In the genomic region with DNA sequence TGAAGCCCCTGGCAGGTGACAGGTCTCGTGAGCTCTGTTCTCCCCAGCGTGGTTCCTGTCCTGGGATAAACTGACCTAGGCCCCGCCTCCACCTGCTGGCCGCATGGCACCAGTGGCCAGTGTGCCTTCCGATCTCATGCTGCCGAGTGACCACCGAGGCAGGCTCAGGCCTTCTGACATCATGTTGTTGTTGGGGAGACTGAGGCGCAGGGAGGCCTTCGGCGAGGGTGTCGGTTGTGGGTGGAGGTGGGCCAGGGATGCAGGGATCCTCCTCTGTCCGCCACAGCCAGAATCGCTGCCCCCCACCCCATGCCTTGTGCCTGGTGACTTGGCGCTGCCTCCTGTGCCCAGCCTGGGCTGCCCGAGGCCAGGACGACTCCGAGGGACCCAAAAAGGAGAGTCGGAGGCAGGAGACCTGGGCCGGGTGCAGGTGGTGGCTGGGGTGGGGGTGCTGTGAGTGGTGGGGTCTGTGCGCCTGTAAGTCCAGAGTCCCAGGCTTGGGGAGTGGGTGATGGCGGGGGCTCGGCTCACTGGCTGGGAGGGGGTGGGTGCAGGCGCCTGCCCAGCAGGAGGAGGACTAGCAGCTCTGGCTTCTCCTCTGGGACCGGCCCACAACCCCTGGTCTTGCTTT, we compare ENCODE assay signal across 26 cellular contexts. TPM values are rescaled to one million over a fixed set of nuclear protein-coding genes. Genes with fewer than 3 reads are reported as not detected.
DNase-seq lines count a peak whose midpoint lies in the region; ATAC-seq, FAIRE-seq and TF ChIP-seq lines count a peak whose summit lies in the region.
"Had no signal": no experiment of that assay in that cellular context is flagged by ENCODE, and none has a peak within 500 bp of the region (broad histone marks: within the 10 kb centered on the region; RNA-seq: fewer than 3 reads in every experiment).

No MANE protein-coding gene starts in this region.

- ATAC-seq in K562, result no peak
- no peak for ATAC-seq in left lobe of liver
- ATAC-seq in stimulated activated naive CD8-positive, alpha-beta T cell treated with anti-CD3 and anti-CD28 coated beads, Interleukin-15, Interleukin-2, amounts not matched to agents 100 U/mL and 50 U/mL, for 24 hours, result no peak
- ATAC-seq: A549; activated T-cell treated with anti-CD3 and anti-CD28 coated beads, Interleukin-2, amount 50 U/mL, for 72 hours; heart right ventricle; left colon; Panc1; T-cell had no signal

- no peak for TF ChIP-seq RAD21 in K562 (CRISPR knock-in tag; conservative IDR thresholded peaks at IDR 0.05 in 1 of 2, IDR thresholded peaks at IDR 0.05 in 1 of 2)

- no peak overlapping the region for H3K56ac ChIP-seq in H9 (ENCODE audit: insufficient read length, low read depth, low read length)

- peaks cover 9% of the 10 kb centered on the region for H3K27me3 Mint-ChIP-seq in H9 (ENCODE audit: low read depth)

- no peaks in the 10 kb centered on the region; a peak in 1 of 5 replicates for H3K9me3 Mint-ChIP-seq in H9
- H3K9me3 Mint-ChIP-seq: activated T-cell treated with anti-CD3 and anti-CD28 coated beads, Interleukin-2, amount 50 U/mL, for 72 hours; CD8-positive, alpha-beta memory T cell; GM23338; nephron progenitor cell; T-cell had no signal

- no peak overlapping the region for H3K4me3 ChIP-seq in K562
- H3K4me3 ChIP-seq: A549, GM23338, heart right ventricle, SJCRH30 had no signal

- H3K9ac ChIP-seq in K562 (ENCODE audit: insufficient read depth in 1 of 2, low read depth in 2 of 2, low read length in 2 of 2) (no peak overlapping the region), H9 (ENCODE audit: extremely low read depth, insufficient read length, low read length) (no peak overlapping the region)

- H2BK5ac ChIP-seq in H9 (ENCODE audit: insufficient read length, low read length), result no peak overlapping the region

- H3K36me3 Mint-ChIP-seq in H9 (ENCODE audit: insufficient read depth in 1 of 3, low read depth in 3 of 3), result no peaks in the 10 kb centered on the region
- H3K36me3 Mint-ChIP-seq: CD8-positive, alpha-beta memory T cell; T-cell had no signal

- CTCF ChIA-PET in K562 (lab: Yijun Ruan, JAX; ENCODE audit: low intra/inter-chr PET ratio), result no interaction called here

- no peak for TF ChIP-seq CTCF in K562 (IDR thresholded peaks at IDR 0.05 in 2 of 3, conservative IDR thresholded peaks at IDR 0.05 in 1 of 3; ENCODE audit: insufficient read depth in 2 of 3, low read depth in 1 of 3, low read length in 3 of 3)
- TF ChIP-seq CTCF in H9 (conservative IDR thresholded peaks at IDR 0.05), result no peak

- H3K27ac Mint-ChIP-seq in H9, result no peak overlapping the region
- H3K27ac Mint-ChIP-seq: activated T-cell treated with anti-CD3 and anti-CD28 coated beads, Interleukin-2, amount 50 U/mL, for 72 hours; CD8-positive, alpha-beta memory T cell; GM23338; nephron progenitor cell; T-cell had no signal

- H3K9me3 ChIP-seq in K562 (replicated peaks; ENCODE audit: control insufficient read depth, insufficient read depth, low read depth, low read length), result no peaks in the 10 kb centered on the region
- H3K9me3 ChIP-seq in H9 (ENCODE audit: control insufficient read depth, low read depth, low read length), result no peaks in the 10 kb centered on the region
- H3K9me3 ChIP-seq: A549, heart right ventricle, SJCRH30 had no signal

- 12% methylated on average over 8 of the region's 24 CpGs for WGBS in K562 (ENCODE audit: insufficient coverage, low coverage, missing lambda C conversion rate)
- WGBS in H9 (ENCODE audit: extremely low coverage, insufficient read length, low lambda C conversion rate), result no CpG with 5 or more reads among the region's 24 CpGs

- H3K4me1 Mint-ChIP-seq in H9, result peaks cover 2 to 16% of the 10 kb centered on the region in 2 experiments; a peak in 3 of 4 replicates
- H3K4me1 Mint-ChIP-seq: CD8-positive, alpha-beta memory T cell; T-cell had no signal

- FAIRE-seq in K562 (lab: Jason Lieb, UNC), result no peak
- FAIRE-seq: A549 had no signal

- H3K14ac ChIP-seq in H9 (ENCODE audit: insufficient read depth, low read length), result no peak overlapping the region

- H3K23me2 ChIP-seq in H9 (ENCODE audit: insufficient read length, low read depth, low read length, poor library complexity, severe bottlenecking), result no peaks in the 10 kb centered on the region

- H4K20me1 ChIP-seq in K562 (replicated peaks; ENCODE audit: control insufficient read depth, insufficient read depth, low read length) (no peaks in the 10 kb centered on the region), H9 (ENCODE audit: control insufficient read depth, insufficient read depth, insufficient read length) (no peaks in the 10 kb centered on the region)

- H3K23ac ChIP-seq in H9 (ENCODE audit: insufficient read length, low read depth, low read length), result no peak overlapping the region

- no peak overlapping the region for H3K4me3 Mint-ChIP-seq in H9
- H3K4me3 Mint-ChIP-seq: activated T-cell treated with anti-CD3 and anti-CD28 coated beads, Interleukin-2, amount 50 U/mL, for 72 hours; CD8-positive, alpha-beta memory T cell; GM23338; nephron progenitor cell; T-cell had no signal

- H3K79me1 ChIP-seq in H9 (ENCODE audit: insufficient read depth, low read depth, low read length, poor library complexity, severe bottlenecking), result no peaks in the 10 kb centered on the region

- in situ Hi-C loops in K562 (cut with MboI), result no loop called here

- H4K91ac ChIP-seq in H9 (ENCODE audit: insufficient read length, low read depth, low read length), result no peak overlapping the region

- H3K27ac ChIP-seq in K562 (ENCODE audit: extremely low read depth, low read depth, low read length) (no peak overlapping the region), H9 (ENCODE audit: insufficient read length, low read depth, low read length) (no peak overlapping the region)
- H3K27ac ChIP-seq: A549, heart right ventricle, SJCRH30 had no signal

- no peak overlapping the region for H3K4ac ChIP-seq in H9 (ENCODE audit: low read depth, low read length)

- peak; percentile 44 for DNase-seq in activated effector memory CD4-positive, alpha-beta T cell treated with anti-CD3 and anti-CD28 coated beads, Interleukin-2, amount 50 U/mL, for 16 hours
- no peak for DNase-seq in activated effector memory CD4-positive, alpha-beta T cell treated with Interleukin-2 at 50 U/mL for 16 hours
- DNase-seq in K562 (ENCODE audit: extremely low read depth in 1 of 4, low spot score in 3 of 4) (no peak), left lobe of liver (ENCODE audit: low spot score) (peak; percentile 43), SKM-1 (lab: John Stamatoyannopoulos, UW; ENCODE audit: unreplicated experiment) (no peak), H9 (no peak), COLO668 (lab: John Stamatoyannopoulos, UW; ENCODE audit: unreplicated experiment) (no peak)
- DNase-seq in stimulated activated naive CD8-positive, alpha-beta T cell treated with anti-CD3 and anti-CD28 coated beads, Interleukin-15, Interleukin-2, amounts not matched to agents 100 U/mL and 50 U/mL, for 24 hours, result peak; percentile 0
- DNase-seq: activated CD4-positive, alpha-beta T cell treated with anti-CD3 and anti-CD28 coated beads for 1 hour; activated T-cell treated with anti-CD3 and anti-CD28 coated beads, Interleukin-2, amount 50 U/mL, for 72 hours; effector CD8-positive, alpha-beta T cell; erythroblast; GF-D8; Karpas-422; MV-4-11; NCI-H524 had no signal

- no peak overlapping the region for H2BK20ac ChIP-seq in H9 (ENCODE audit: low read depth, low read length, poor library complexity, severe bottlenecking)

- no peaks in the 10 kb centered on the region for H3K9me1 ChIP-seq in K562 (ENCODE audit: control insufficient read depth, insufficient read depth, low read length)

- H2BK12ac ChIP-seq in H9 (ENCODE audit: insufficient read length, low read depth, low read length), result no peak overlapping the region

- H3K4me2 ChIP-seq in K562 (ENCODE audit: insufficient read depth, low read length) (no peak overlapping the region), H9 (ENCODE audit: insufficient read depth, insufficient read length, low read length) (no peak overlapping the region)
- H3K4me2 ChIP-seq: A549, GM23338 had no signal

- no TSS peak for BruUV-seq in K562 (replicated peaks; lab: Mats Ljungman, UMichigan)

- no peaks in the 10 kb centered on the region for H3K79me2 ChIP-seq in K562 (ENCODE audit: control insufficient read depth, insufficient read depth, low read length)
- no peaks in the 10 kb centered on the region for H3K79me2 ChIP-seq in H9 (ENCODE audit: insufficient read depth, low read length)

- no peak overlapping the region for H3K18ac ChIP-seq in H9 (ENCODE audit: insufficient read length, low read depth, low read length)

- H2AK5ac ChIP-seq in H9 (ENCODE audit: insufficient read length, low read length), result no peak overlapping the region

- POLR2A ChIA-PET in K562 (lab: Yijun Ruan, JAX), result no interaction called here

- TF ChIP-seq POLR2A in K562 (conservative IDR thresholded peaks at IDR 0.05), result no peak

- H3T11ph ChIP-seq in H9 (ENCODE audit: low read length), result no peak overlapping the region

- H3K27me3 ChIP-seq in K562 (ENCODE audit: control insufficient read depth in 2 of 2, insufficient read depth in 2 of 2, low read length in 2 of 2) (0 out of 5 replicates have a peak, but pooled peaks cover 0 to 8% of the 10 kb centered on the region in 2 experiments), H9 (ENCODE audit: insufficient read depth, low read length) (no peaks in the 10 kb centered on the region)

- H4K5ac ChIP-seq in H9 (ENCODE audit: insufficient read length, low read depth, low read length), result no peak overlapping the region

- peaks cover 0 to 19% of the 10 kb centered on the region in 2 experiments; a peak in 2 of 5 replicates for H3K4me1 ChIP-seq in K562 (replicated peaks in 1 of 2; ENCODE audit: control insufficient read depth in 2 of 2, insufficient read depth in 2 of 2, low read length in 2 of 2)
- no peaks in the 10 kb centered on the region; the same call in 1 of the 2 replicates for H3K4me1 ChIP-seq in H9 (ENCODE audit: insufficient read depth, low read length)
- H3K4me1 ChIP-seq: A549, heart right ventricle, SJCRH30 had no signal

- no peak overlapping the region for H4K8ac ChIP-seq in H9 (replicated peaks; ENCODE audit: insufficient read length, low read depth, low read length)

- intact Hi-C loops in K562 (cut with micrococcal nuclease), result no loop called here

- H2BK15ac ChIP-seq in H9 (ENCODE audit: low read depth, low read length), result no peak overlapping the region

- H2BK120ac ChIP-seq in H9 (ENCODE audit: low read depth, low read length, poor library complexity, severe bottlenecking), result no peak overlapping the region

- no peak for TF ChIP-seq EP300 in K562 (IDR thresholded peaks at IDR 0.05; ENCODE audit: low read length)

- H2AFZ ChIP-seq in K562 (ENCODE audit: low read depth, low read length) (no peak overlapping the region), H9 (ENCODE audit: low read length) (no peak overlapping the region)
- H2AFZ ChIP-seq: GM23338 had no signal

- H3K36me3 ChIP-seq in K562 (ENCODE audit: control insufficient read depth, insufficient read depth, low read length), result no peaks in the 10 kb centered on the region
- H3K36me3 ChIP-seq: heart right ventricle, SJCRH30 had no signal

RNA-seq across cellular contexts. Expression of a gene that starts 24.3 kb away (rescaled TPM):
- not detected in 2 replicates for total RNA-seq in K562 (2011; cell fraction: chromatin; rRNA removed; ENCODE audit: low replicate concordance)
- not detected in 2 replicates for total RNA-seq in K562 (2011; cell fraction: nucleolus; rRNA removed)
- not detected in 2 replicates for total RNA-seq in K562 (2011; cell fraction: nucleoplasm; rRNA removed)
- total RNA-seq in K562 (2014; rRNA removed) (not detected in 2 replicates), K562 (2014; rRNA removed; fragmentation: Illumina TruSeq; extraction: Trizol) (not detected in 2 replicates), K562 (2015; rRNA removed; fragmentation: Illumina TruSeq; extraction: Trizol) (not detected in 2 replicates), K562 (2021) (0.18 TPM in 1 of 2 replicates, not detected in the other), left lobe of liver (282 TPM), H9 (2021) (0.24 and 0.33 TPM in 2 replicates)
- polyA plus RNA-seq in K562 (2011; rRNA removed) (not detected in 2 replicates), K562 (2014; fragmentation: Illumina TruSeq; extraction: Trizol) (not detected in 2 replicates), K562 (2014; fragmentation: Nextera tagmentation; extraction: Ambion mirVana) (not detected), K562 (2014; rRNA removed) (not detected in 2 replicates)
- not detected in 2 replicates for polyA plus RNA-seq in K562 (2011; cell fraction: cytosol; rRNA removed)
- polyA plus RNA-seq in K562 (2011; cell fraction: nucleus; rRNA removed), result not detected in 2 replicates
- polyA plus RNA-seq in K562 (2012), result not detected in 2 replicates
- not detected in 2 replicates for polyA minus RNA-seq in K562 (2011; rRNA and poly(A)+ RNA removed)
- not detected in 2 replicates for polyA minus RNA-seq in K562 (2011; cell fraction: cytosol; rRNA and poly(A)+ RNA removed)
- not detected in 2 replicates for polyA minus RNA-seq in K562 (2011; cell fraction: nucleus; rRNA and poly(A)+ RNA removed)
- total RNA-seq: CD8-positive, alpha-beta memory T cell; fibroblast of villous mesenchyme had no signal
- polyA plus RNA-seq: A549; CD8-positive, alpha-beta memory T cell had no signal

RNA-seq across cellular contexts. Expression of a gene that starts 28.5 kb away (rescaled TPM):
- total RNA-seq in K562 (2011; cell fraction: chromatin; rRNA removed; ENCODE audit: low replicate concordance), result not detected in 2 replicates
- not detected in 2 replicates for total RNA-seq in K562 (2011; cell fraction: nucleolus; rRNA removed)
- not detected in 2 replicates for total RNA-seq in K562 (2011; cell fraction: nucleoplasm; rRNA removed)
- total RNA-seq in K562 (2014; rRNA removed) (not detected in 2 replicates), K562 (2014; rRNA removed; fragmentation: Illumina TruSeq; extraction: Trizol) (not detected in 2 replicates), K562 (2015; rRNA removed; fragmentation: Illumina TruSeq; extraction: Trizol) (not detected in 2 replicates), K562 (2021) (0.02 and 0.04 TPM in 2 replicates), left lobe of liver (1.3 TPM), H9 (2021) (43.0 and 44.2 TPM in 2 replicates)
- polyA plus RNA-seq in K562 (2011; rRNA removed) (not detected in 2 replicates), K562 (2014; fragmentation: Illumina TruSeq; extraction: Trizol) (not detected in 2 replicates), K562 (2014; fragmentation: Nextera tagmentation; extraction: Ambion mirVana) (not detected), K562 (2014; rRNA removed) (not detected in 2 replicates)
- 0.01 TPM in 1 of 2 replicates, not detected in the other for polyA plus RNA-seq in K562 (2011; cell fraction: cytosol; rRNA removed)
- not detected in 2 replicates for polyA plus RNA-seq in K562 (2011; cell fraction: nucleus; rRNA removed)
- not detected in 2 replicates for polyA plus RNA-seq in K562 (2012)
- polyA minus RNA-seq in K562 (2011; rRNA and poly(A)+ RNA removed), result not detected in 2 replicates
- 0.19 and 0.27 TPM in 2 replicates for polyA minus RNA-seq in K562 (2011; cell fraction: cytosol; rRNA and poly(A)+ RNA removed)
- polyA minus RNA-seq in K562 (2011; cell fraction: nucleus; rRNA and poly(A)+ RNA removed), result under 0.01 TPM in 2 replicates
- polyA plus RNA-seq: CD8-positive, alpha-beta memory T cell had no signal

Comparison
In these comparisons a context has a peak if more than half of its experiments do, and no peak if none do; other contexts are left out.
1. DNase-seq: peak in activated effector memory CD4-positive, alpha-beta T cell treated with anti-CD3 and anti-CD28 coated beads, Interleukin-2, amount 50 U/mL, for 16 hours (single experiment), left lobe of liver (single experiment) and stimulated activated naive CD8-positive, alpha-beta T cell treated with anti-CD3 and anti-CD28 coated beads, Interleukin-15, Interleukin-2, amounts not matched to agents 100 U/mL and 50 U/mL, for 24 hours (single experiment); none in activated effector memory CD4-positive, alpha-beta T cell treated with Interleukin-2 at 50 U/mL for 16 hours (single experiment), K562 (0 of 4), SKM-1 (single experiment), H9 (single experiment) and COLO668 (single experiment).
2. RNA of a gene that starts 24.3 kb away (total RNA-seq): 282 TPM in left lobe of liver (single experiment); 0.24 to 0.33 TPM in H9 and 0.18 TPM in K562; every median in the first group is over 100 times any median in the second.
3. RNA of a gene that starts 28.5 kb away (total RNA-seq): 43.0 to 44.2 TPM in H9; 1.3 TPM in left lobe of liver (single experiment) and 0.02 to 0.04 TPM in K562; every median in the first group is over 10 times any median in the second.